ENCODE assay signal across 8 cellular contexts in the genomic region with DNA sequence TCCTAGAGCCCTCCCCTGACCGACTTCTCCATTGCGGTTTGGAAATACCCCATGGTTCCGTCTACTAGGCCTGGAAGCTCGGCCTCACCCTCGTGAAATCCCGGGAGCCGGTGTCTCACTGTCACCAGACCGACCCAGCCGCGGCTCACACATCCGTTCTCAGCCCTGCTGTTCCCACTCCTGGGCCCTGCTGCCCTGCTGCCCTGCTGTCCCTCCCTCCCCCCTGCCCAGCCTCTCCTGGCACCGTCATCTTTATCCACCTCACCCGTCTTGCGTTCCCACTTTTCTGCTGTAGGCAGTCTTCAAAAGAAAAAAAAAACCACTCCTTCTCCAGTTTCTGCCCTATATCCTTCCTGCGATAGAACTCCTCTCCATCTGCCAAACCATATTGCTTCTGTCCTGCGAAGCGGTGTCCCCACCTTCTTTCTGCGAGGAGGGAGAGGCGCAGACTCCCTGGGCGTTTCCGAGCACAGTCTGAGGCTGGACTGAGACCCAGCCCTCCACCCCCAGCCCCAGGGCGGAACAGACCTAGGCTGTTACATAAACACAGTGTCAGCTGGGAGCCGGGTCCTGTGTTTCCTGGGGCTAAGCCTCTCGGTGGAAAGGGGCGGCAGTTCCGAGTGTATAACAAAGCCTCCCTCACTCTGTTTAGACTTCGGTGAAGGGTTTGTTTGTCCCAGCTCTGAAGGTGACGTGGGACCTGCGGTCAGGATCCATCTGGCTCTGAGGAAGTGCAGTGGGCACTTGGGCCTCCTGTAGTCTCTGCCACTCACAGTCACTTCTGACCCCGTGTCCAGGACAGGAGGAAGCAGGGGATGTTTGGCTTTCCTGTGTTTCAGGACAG. TPM values are rescaled to one million over a fixed set of nuclear protein-coding genes. Genes with fewer than 3 reads are reported as not detected.
DNase-seq lines count a peak whose midpoint lies in the region; ATAC-seq and TF ChIP-seq lines count a peak whose summit lies in the region.

No MANE protein-coding gene starts in this region.

- TF ChIP-seq CTCF in endodermal cell (conservative IDR thresholded peaks at IDR 0.05) (no peak), transverse colon (IDR thresholded peaks at IDR 0.05) (no peak)

- H3K36me3 Mint-ChIP-seq in endodermal cell (ENCODE audit: low read depth): peaks cover 20% of the 10 kb centered on the region

- 41 to 48% methylated on average over 22 to 30 of the region's 30 CpGs for WGBS in endodermal cell (ENCODE audit: insufficient coverage in 1 of 2, insufficient read length in 1 of 2), 2 experiments
- WGBS in mesodermal cell (ENCODE audit: insufficient coverage in 2 of 2), 2 experiments: 19 to 21% methylated on average over 25 to 28 of the region's 30 CpGs
- 60 to 62% methylated on average over 3 to 30 of the region's 30 CpGs for WGBS in transverse colon (ENCODE audit: low coverage in 1 of 2), 2 donors

- peaks cover 34% of the 10 kb centered on the region for H3K4me1 Mint-ChIP-seq in endodermal cell

- peak overlapping the region; percentile 78 for H3K4me3 Mint-ChIP-seq in endodermal cell

- no peak overlapping the region for H3K9ac ChIP-seq in endodermal cell (ENCODE audit: extremely low read depth, low read length, poor library complexity, severe bottlenecking)

- H3K4me1 ChIP-seq in endodermal cell (ENCODE audit: control insufficient read depth, insufficient read depth, low read length) (peaks cover 14% of the 10 kb centered on the region), mesodermal cell (ENCODE audit: control insufficient read depth, insufficient read depth, low read length, poor library complexity, severe bottlenecking) (peaks cover 38% of the 10 kb centered on the region), transverse colon (peaks cover 27 to 53% (median 42%) of the 10 kb centered on the region in 4 donors)

- peak overlapping the region; percentile 80 for H3K27ac ChIP-seq in endodermal cell (ENCODE audit: low read depth, low read length)
- H3K27ac ChIP-seq in mesodermal cell (ENCODE audit: low read depth, low read length, severe bottlenecking): peak overlapping the region; percentile 80
- H3K27ac ChIP-seq in transverse colon: peak overlapping the region; percentile 86 to 92 (median 92)

- H3K27me3 ChIP-seq in endodermal cell (ENCODE audit: control insufficient read depth, insufficient read depth, low read length, poor library complexity, severe bottlenecking) (peaks cover 3% of the 10 kb centered on the region), transverse colon (no peaks in the 10 kb centered on the region)

- peak; percentile 35 for TF ChIP-seq POLR2A in transverse colon (IDR thresholded peaks at IDR 0.05)

- peak overlapping the region; percentile 81 for H3K27ac Mint-ChIP-seq in endodermal cell

- H3K4me3 ChIP-seq in endodermal cell (ENCODE audit: low read length) (peak overlapping the region; percentile 91), mesodermal cell (ENCODE audit: extremely low read depth, insufficient read depth, low read length, poor library complexity, severe bottlenecking) (peak overlapping the region; percentile 87), transverse colon (peak overlapping the region in 3 of 4 donors; percentile 5 to 75 (median 75))

- no peaks in the 10 kb centered on the region for H3K9me3 Mint-ChIP-seq in endodermal cell

- peaks cover 1% of the 10 kb centered on the region for H3K27me3 Mint-ChIP-seq in endodermal cell (ENCODE audit: insufficient read depth)

- in situ Hi-C loops in G401 (cut with HindIII; ENCODE audit: low sequenced_read_pairs): no loop called here
- in situ Hi-C loops in transverse colon (cut with MboI; ENCODE audit: low pct_ligation_motif_present in 1 of 4, low pct_unique_long_range_greater_than_20kb in 1 of 4, low sequenced_read_pairs in 3 of 4): no loop called here

- H3K36me3 ChIP-seq in endodermal cell (ENCODE audit: control insufficient read depth, insufficient read depth, low read length) (peaks cover 26% of the 10 kb centered on the region), mesodermal cell (ENCODE audit: control insufficient read depth, insufficient read depth, low read length) (peaks cover 35% of the 10 kb centered on the region), transverse colon (no peaks in the 10 kb centered on the region)

- no peak for TF ChIP-seq EP300 in transverse colon (IDR thresholded peaks at IDR 0.05; ENCODE audit: low read depth)

- ATAC-seq in HG03095 (IDR thresholded peaks at IDR 0.05; ENCODE audit: unreplicated experiment) (no peak), HG02884 (IDR thresholded peaks at IDR 0.05; ENCODE audit: unreplicated experiment) (no peak)

- DNase-seq in G401 (ENCODE audit: low spot score) (peak; percentile 65), RKO (ENCODE audit: low spot score) (peak; percentile 60), endodermal cell (no peak), transverse colon (peak; percentile 62), D341Med (ENCODE audit: low spot score) (no peak)

- H3K9me3 ChIP-seq in endodermal cell (ENCODE audit: control insufficient read depth, low read length) (no peaks in the 10 kb centered on the region), mesodermal cell (ENCODE audit: control insufficient read depth, low read length) (no peaks in the 10 kb centered on the region), transverse colon (no peaks in the 10 kb centered on the region)

- intact Hi-C loops in transverse colon (cut with DNase I; ENCODE audit: low total_unique reads): no loop called here

RNA-seq across cellular contexts. Expression of gene AGAP3, which starts 2.8 kb away (rescaled TPM):
- 49.4 and 51.9 TPM in 2 replicates for total RNA-seq in G401 (2014; rRNA removed; shearing (Covaris generic))
- total RNA-seq in endodermal cell: 100 to 1,000 TPM; 113 to 116 TPM
- 65.6 TPM for polyA plus RNA-seq in endodermal cell (2013, experiment 1 of 2)
- 64.1 TPM for polyA plus RNA-seq in endodermal cell (2013, experiment 2 of 2)
- 78.3 TPM for polyA plus RNA-seq in mesodermal cell (2013, experiment 1 of 2)
- polyA plus RNA-seq in mesodermal cell (2013, experiment 2 of 2): 71.9 TPM
- 10 to 100 TPM; 54.9 to 74.4 (median 63.8) TPM for total RNA-seq in transverse colon

RNA-seq across cellular contexts. Expression of gene TMUB1, which starts 5.8 kb away (rescaled TPM):
- 94.3 and 112 TPM in 2 replicates for total RNA-seq in G401 (2014; rRNA removed; shearing (Covaris generic))
- total RNA-seq in endodermal cell: 10 to 100 TPM; 48.1 to 52.6 TPM
- polyA plus RNA-seq in endodermal cell (2013, experiment 1 of 2): 42.7 TPM
- 41.2 TPM for polyA plus RNA-seq in endodermal cell (2013, experiment 2 of 2)
- polyA plus RNA-seq in mesodermal cell (2013, experiment 1 of 2): 45.6 TPM
- polyA plus RNA-seq in mesodermal cell (2013, experiment 2 of 2): 44.6 TPM
- 100 to 1,000 TPM in 1 of 4 donors, 10 to 100 TPM in 3; 67.5 to 105 (median 85.9) TPM for total RNA-seq in transverse colon

RNA-seq across cellular contexts. Expression of gene FASTK, which starts 8.5 kb away (rescaled TPM):
- total RNA-seq in G401 (2014; rRNA removed; shearing (Covaris generic)): 57.2 and 62.9 TPM in 2 replicates
- total RNA-seq in endodermal cell (10 to 100 TPM; 64.0 to 71.0 TPM), transverse colon (100 to 1,000 TPM; 121 to 241 (median 144) TPM)
- 62.8 TPM for polyA plus RNA-seq in endodermal cell (2013, experiment 1 of 2)
- 53.4 TPM for polyA plus RNA-seq in endodermal cell (2013, experiment 2 of 2)
- 51.8 TPM for polyA plus RNA-seq in mesodermal cell (2013, experiment 1 of 2)
- 50.3 TPM for polyA plus RNA-seq in mesodermal cell (2013, experiment 2 of 2)

RNA-seq across cellular contexts. Expression of gene SLC4A2, which starts 29.7 kb away (rescaled TPM):
- 363 and 382 TPM in 2 replicates for total RNA-seq in G401 (2014; rRNA removed; shearing (Covaris generic))
- total RNA-seq in endodermal cell: 100 to 1,000 TPM; 265 to 284 TPM
- 88.2 TPM for polyA plus RNA-seq in endodermal cell (2013, experiment 1 of 2)
- polyA plus RNA-seq in endodermal cell (2013, experiment 2 of 2): 83.1 TPM
- polyA plus RNA-seq in mesodermal cell (2013, experiment 1 of 2): 77.0 TPM
- polyA plus RNA-seq in mesodermal cell (2013, experiment 2 of 2): 68.0 TPM
- 100 to 1,000 TPM in 2 of 4 donors, 10 to 100 TPM in 2; 61.7 to 464 (median 83.2) TPM for total RNA-seq in transverse colon

RNA-seq across cellular contexts. Expression of gene CDK5, which starts 31.4 kb away (rescaled TPM):
- 18.5 and 25.3 TPM in 2 replicates for total RNA-seq in G401 (2014; rRNA removed; shearing (Covaris generic))
- total RNA-seq in endodermal cell: 10 to 100 TPM; 22.2 to 25.2 TPM
- 22.0 TPM for polyA plus RNA-seq in endodermal cell (2013, experiment 1 of 2)
- polyA plus RNA-seq in endodermal cell (2013, experiment 2 of 2): 18.7 TPM
- polyA plus RNA-seq in mesodermal cell (2013, experiment 1 of 2): 31.6 TPM
- polyA plus RNA-seq in mesodermal cell (2013, experiment 2 of 2): 26.1 TPM
- total RNA-seq in transverse colon: 10 to 100 TPM in 3 of 4 donors, 1 to 10 TPM in 1; 1.1 to 33.8 (median 10.7) TPM

Comparison
In these comparisons a context has a peak if more than half of its experiments do, and no peak if none do; other contexts are left out.
1. DNase-seq: peak in G401 (single experiment), RKO (single experiment) and transverse colon (single experiment); none in endodermal cell (single experiment) and D341Med (single experiment).
2. Peak in every context shown above with its lines, with median percentiles within 50 percentile points of each other: H3K27ac ChIP-seq and H3K4me3 ChIP-seq.